Comparison of ENCODE assay signal across 8 cellular contexts in genomic region chr7:131071786-131072504, GRCh38.
DNase-seq lines count a peak whose midpoint lies in the region; ATAC-seq, FAIRE-seq and TF ChIP-seq lines count a peak whose summit lies in the region.

No MANE protein-coding gene starts in this region.

- H3K9me3 ChIP-seq in OCI-LY7 (ENCODE audit: low read length), result no peaks in the 10 kb centered on the region; the same call in 1 of the 2 replicates

- peaks cover 64% of the 10 kb centered on the region for H3K79me2 ChIP-seq in OCI-LY7 (ENCODE audit: insufficient read depth, low read depth, low read length)

- H3K27ac ChIP-seq in OCI-LY7 (ENCODE audit: low read depth, low read length, poor library complexity, severe bottlenecking), result no peak overlapping the region

- no peak overlapping the region for H3K27ac Mint-ChIP-seq in activated CD4-positive, alpha-beta T cell treated with anti-CD3 and anti-CD28 coated beads, Interleukin-2, amount 10 ng/mL, durations not matched to agents 24 days and 14 days
- H3K27ac Mint-ChIP-seq in chondrocyte (ENCODE audit: unreplicated experiment) (peak overlapping the region; percentile 62), mesothelial cell of epicardium (peak overlapping the region; percentile 25)

- peak overlapping the region; percentile 16 for H3K4me3 Mint-ChIP-seq in activated CD4-positive, alpha-beta T cell treated with anti-CD3 and anti-CD28 coated beads, Interleukin-2, amount 10 ng/mL, durations not matched to agents 24 days and 14 days
- H3K4me3 Mint-ChIP-seq in chondrocyte (ENCODE audit: unreplicated experiment) (no peak overlapping the region), mesothelial cell of epicardium (no peak overlapping the region)

- no peak overlapping the region for H3K4me2 ChIP-seq in OCI-LY7 (ENCODE audit: low read length)

- CTCF ChIA-PET in OCI-LY7 (lab: Charles Lee; ENCODE audit: unreplicated experiment), result no interaction called here

- no peaks in the 10 kb centered on the region for H3K9me3 Mint-ChIP-seq in activated CD4-positive, alpha-beta T cell treated with anti-CD3 and anti-CD28 coated beads, Interleukin-2, amount 10 ng/mL, durations not matched to agents 24 days and 14 days
- no peaks in the 10 kb centered on the region for H3K9me3 Mint-ChIP-seq in chondrocyte (ENCODE audit: low read depth)
- no peaks in the 10 kb centered on the region for H3K9me3 Mint-ChIP-seq in mesothelial cell of epicardium

- ATAC-seq in GM18907 (IDR thresholded peaks at IDR 0.05; ENCODE audit: unreplicated experiment), result no peak

- H2AFZ ChIP-seq in OCI-LY7 (ENCODE audit: low read length), result no peak overlapping the region

- peaks cover 35% of the 10 kb centered on the region for H3K4me1 Mint-ChIP-seq in activated CD4-positive, alpha-beta T cell treated with anti-CD3 and anti-CD28 coated beads, Interleukin-2, amount 10 ng/mL, durations not matched to agents 24 days and 14 days
- H3K4me1 Mint-ChIP-seq in chondrocyte (ENCODE audit: low read depth), result peaks cover 30% of the 10 kb centered on the region
- H3K4me1 Mint-ChIP-seq in mesothelial cell of epicardium, result peaks cover 20% of the 10 kb centered on the region

- peaks cover 21% of the 10 kb centered on the region for H3K36me3 Mint-ChIP-seq in activated CD4-positive, alpha-beta T cell treated with anti-CD3 and anti-CD28 coated beads, Interleukin-2, amount 10 ng/mL, durations not matched to agents 24 days and 14 days (ENCODE audit: low read depth)
- H3K36me3 Mint-ChIP-seq in chondrocyte (ENCODE audit: low read depth) (peaks cover 2% of the 10 kb centered on the region), mesothelial cell of epicardium (no peaks in the 10 kb centered on the region)

- H3K4me1 ChIP-seq in OCI-LY7 (ENCODE audit: insufficient read depth, low read length, poor library complexity, severe bottlenecking), result peaks cover 38% of the 10 kb centered on the region

- no TSS peak for BruUV-seq in OCI-LY7 (replicated peaks; lab: Mats Ljungman, UMichigan)

- FAIRE-seq in HTR-8/SVneo (lab: Jason Lieb, UNC), result no peak

- POLR2A ChIA-PET in OCI-LY7 (lab: Charles Lee), result interaction anchor here (0.7 to 0.9 kb wide), 2 partner anchors 18 to 247 kb away, joined by 3 read pairs; no protein-coding TSS in a partner anchor

- H3K36me3 ChIP-seq in OCI-LY7 (ENCODE audit: insufficient read depth, low read length), result peaks cover 53% of the 10 kb centered on the region

- no peaks in the 10 kb centered on the region for H3K9me2 ChIP-seq in OCI-LY7 (ENCODE audit: insufficient read depth, low read length)

- no peak overlapping the region for H3K4me3 ChIP-seq in OCI-LY7 (ENCODE audit: low read depth, low read length, poor library complexity, severe bottlenecking)

- peak; percentile 69 for TF ChIP-seq CTCF in OCI-LY7 (conservative IDR thresholded peaks at IDR 0.05; ENCODE audit: low read length)
- peak; percentile 83 for TF ChIP-seq CTCF in chondrocyte (IDR thresholded peaks at IDR 0.05)
- TF ChIP-seq CTCF in mesothelial cell of epicardium (IDR thresholded peaks at IDR 0.05; ENCODE audit: unreplicated experiment), result peak; percentile 40

- intact Hi-C loops in activated CD4-positive, alpha-beta T cell treated with anti-CD3 and anti-CD28 coated beads, Interleukin-2, amount 10 ng/mL, durations not matched to agents 24 days and 14 days (cut with micrococcal nuclease), result no loop called here
- intact Hi-C loops in OCI-LY7 (cut with micrococcal nuclease; ENCODE audit: unreplicated experiment), result no loop called here

- H4K20me1 ChIP-seq in OCI-LY7 (ENCODE audit: insufficient read depth, low read length), result peaks cover 5% of the 10 kb centered on the region; the same call in 1 of the 2 replicates

- no peaks in the 10 kb centered on the region for H3K27me3 Mint-ChIP-seq in activated CD4-positive, alpha-beta T cell treated with anti-CD3 and anti-CD28 coated beads, Interleukin-2, amount 10 ng/mL, durations not matched to agents 24 days and 14 days
- H3K27me3 Mint-ChIP-seq in chondrocyte (ENCODE audit: low read depth) (no peaks in the 10 kb centered on the region), mesothelial cell of epicardium (ENCODE audit: low read depth) (no peaks in the 10 kb centered on the region)

- DNase-seq in activated CD4-positive, alpha-beta T cell treated with anti-CD3 and anti-CD28 coated beads, Interleukin-2, amount 10 ng/mL, durations not matched to agents 24 days and 14 days, result peak; percentile 78
- no peak for DNase-seq in activated CD4-positive, alpha-beta T cell treated with anti-CD3 and anti-CD28 coated beads for 48 hours
- DNase-seq in OCI-LY7 (ENCODE audit: low spot score) (peak; percentile 11), chondrocyte (ENCODE audit: low spot score) (no peak), mesothelial cell of epicardium (ENCODE audit: low spot score in 2 of 2, unreplicated experiment in 2 of 2) (no peak), SHP77 treated with DMSO at 0.1 percent for 48 hours (lab: John Stamatoyannopoulos, UW) (no peak), HTR-8/SVneo (ENCODE audit: insufficient read length, low spot score) (no peak)

Comparison
In these comparisons a context has a peak if more than half of its experiments do, and no peak if none do; other contexts are left out.
1. DNase-seq: peak in activated CD4-positive, alpha-beta T cell treated with anti-CD3 and anti-CD28 coated beads, Interleukin-2, amount 10 ng/mL, durations not matched to agents 24 days and 14 days (single experiment) and OCI-LY7 (single experiment); none in activated CD4-positive, alpha-beta T cell treated with anti-CD3 and anti-CD28 coated beads for 48 hours (single experiment), chondrocyte (single experiment), mesothelial cell of epicardium (0 of 2), SHP77 treated with DMSO at 0.1 percent for 48 hours (single experiment) and HTR-8/SVneo (single experiment).
2. Peak in every context shown above with its lines, with median percentiles within 50 percentile points of each other: CTCF ChIP-seq.